Comparison of ENCODE assay signal across 2 cellular contexts in genomic region chr7:157241631-157242030, GRCh38.
TF ChIP-seq lines count a peak whose summit lies in the region.

No MANE protein-coding gene starts in this region.

TF ChIP-seq in HEK293, 187 proteins besides CTCF, POLR2A, EP300 and RAD21:
- TF ChIP-seq HIC1 (tag by site-specific recombination; IDR thresholded peaks at IDR 0.05) (no peak), ZNF146 (tag by site-specific recombination; IDR thresholded peaks at IDR 0.05) (peak; percentile 60; the same call in 1 of the 2 replicates), ZBTB21 (tag by site-specific recombination; IDR thresholded peaks at IDR 0.05) (no peak), MEIS1 (CRISPR knock-in tag; IDR thresholded peaks at IDR 0.05; ENCODE audit: borderline replicate concordance) (no peak), ZNF239 (tag by site-specific recombination; IDR thresholded peaks at IDR 0.05) (no peak), GLI4 (tag by site-specific recombination; IDR thresholded peaks at IDR 0.05) (no peak)
TF ChIP-seq in HEK293: peak in this region for 1.

TF ChIP-seq in K562, 482 proteins besides CTCF, POLR2A, EP300 and RAD21:
- TF ChIP-seq SUPT5H (IDR thresholded peaks at IDR 0.05): peak; percentile 36; the same call in 1 of the 2 replicates
- TF ChIP-seq POLR2AphosphoS2 (IDR thresholded peaks at IDR 0.05; ENCODE audit: low read length): peak; percentile 72; the same call in 1 of the 2 replicates
- no peak for TF ChIP-seq SMARCA5 (IDR thresholded peaks at IDR 0.05)
- TF ChIP-seq POLR2G (IDR thresholded peaks at IDR 0.05; ENCODE audit: low read depth, low read length): no peak
- TF ChIP-seq ZNF165 (CRISPR knock-in tag; IDR thresholded peaks at IDR 0.05; ENCODE audit: borderline replicate concordance): no peak
- no peak for TF ChIP-seq HNRNPUL1 (IDR thresholded peaks at IDR 0.05; ENCODE audit: low read length)
- TF ChIP-seq AFF4 (CRISPR knock-in tag; IDR thresholded peaks at IDR 0.05): no peak
- TF ChIP-seq ZBTB49 (CRISPR knock-in tag; IDR thresholded peaks at IDR 0.05; ENCODE audit: borderline replicate concordance): no peak
TF ChIP-seq in K562: peak in this region for 2.
